Comparison of ENCODE assay signal across 8 cellular contexts in genomic region chr2:189440947-189441708, GRCh38. TPM values are rescaled to one million over a fixed set of nuclear protein-coding genes. Genes with fewer than 3 reads are reported as not detected.
DNase-seq lines count a peak whose midpoint lies in the region; ATAC-seq and TF ChIP-seq lines count a peak whose summit lies in the region.

Gene WDR75, plus strand, starts transcription at chr2:189441474. Its CDS starts 19 bp downstream, at chr2:189441493.

- DNase-seq in AG08395 (ENCODE audit: low spot score) (peak; percentile 96), NCI-H345 (lab: John Stamatoyannopoulos, UW) (peak; percentile 95), activated B cell treated with CpG ODN at 0.5 μM for 24 hours (peak; percentile 79), immature natural killer cell (peak; percentile 92 to 94 (median 93)), smooth muscle cell of the brain vasculature (ENCODE audit: low read depth, low spot score) (peak; percentile 89)
- peak; percentile 93 for DNase-seq in central memory CD4-positive, alpha-beta T cell

- no peaks in the 10 kb centered on the region for H3K9me3 Mint-ChIP-seq in activated B cell treated with CpG ODN at 0.5 μM for 24 hours
- no peaks in the 10 kb centered on the region for H3K9me3 Mint-ChIP-seq in immature natural killer cell

- TF ChIP-seq CTCF in activated B cell treated with CpG ODN at 0.5 μM for 24 hours (IDR thresholded peaks at IDR 0.05), result no peak

- peak; percentile 90 for TF ChIP-seq POLR2A in GM18951 (IDR thresholded peaks at IDR 0.05; ENCODE audit: extremely low read depth, insufficient read depth, insufficient read length)

- H3K4me1 Mint-ChIP-seq in activated B cell treated with CpG ODN at 0.5 μM for 24 hours, result peaks cover 26% of the 10 kb centered on the region
- peaks cover 17 to 21% of the 10 kb centered on the region in 2 donors for H3K4me1 Mint-ChIP-seq in immature natural killer cell

- H3K27ac Mint-ChIP-seq in activated B cell treated with CpG ODN at 0.5 μM for 24 hours (peak within 1 kb of the TSS; percentile 99), immature natural killer cell (peak within 1 kb of the TSS; percentile 98 to 100 (median 99))

- intact Hi-C loops in activated B cell treated with CpG ODN at 0.5 μM for 24 hours (cut with micrococcal nuclease), result loop anchor here (1.0 to 2.0 kb wide), 9 partner anchors 139 to 1580 kb away; partner anchors contain the start of genes ASNSD1, HIBCH, NAB1 and NEMP2

- H3K4me3 Mint-ChIP-seq in activated B cell treated with CpG ODN at 0.5 μM for 24 hours (peak within 1 kb of the TSS; percentile 98), immature natural killer cell (peak within 1 kb of the TSS; percentile 98 to 100 (median 100))

- peaks cover 11% of the 10 kb centered on the region for H3K36me3 Mint-ChIP-seq in activated B cell treated with CpG ODN at 0.5 μM for 24 hours (ENCODE audit: low read depth)
- no peaks in the 10 kb centered on the region for H3K36me3 Mint-ChIP-seq in immature natural killer cell

- in situ Hi-C loops in GM18951 (cut with MboI; ENCODE audit: low sequenced_read_pairs, unreplicated experiment), result no loop called here

- ATAC-seq in HG03196 (IDR thresholded peaks at IDR 0.05; ENCODE audit: unreplicated experiment) (peak; percentile 94), activated B cell treated with CpG ODN at 0.5 μM for 24 hours (ENCODE audit: low read depth) (peak; percentile 94)

- CTCF ChIA-PET in activated B cell treated with CpG ODN at 0.5 μM for 24 hours (lab: Charles Lee), result no interaction called here

- POLR2A ChIA-PET in activated B cell treated with CpG ODN at 0.5 μM for 24 hours (lab: Charles Lee), result interaction anchor here (0.6 to 2.6 kb wide), 6 partner anchors 10 to 1575 kb away, joined by 3 to 6 read pairs (median 4); partner anchors contain the start of gene OSGEPL1

- H3K27me3 Mint-ChIP-seq in activated B cell treated with CpG ODN at 0.5 μM for 24 hours (no peaks in the 10 kb centered on the region), immature natural killer cell (ENCODE audit: low read depth in 3 of 3) (peaks cover 1 to 10% (median 1%) of the 10 kb centered on the region in 3 donors)

RNA-seq across cellular contexts. Expression of gene WDR75, which starts in this region (rescaled TPM):
- 53.0 and 61.2 TPM in 2 replicates for total RNA-seq in activated B cell treated with CpG ODN at 0.5 μM for 24 hours
- polyA plus RNA-seq in immature natural killer cell, result 10 to 100 TPM in 1 of 3 donors, 1 to 10 TPM in 2; 2.2 to 12.5 (median 8.1) TPM

Comparison
In these comparisons a context has a peak if more than half of its experiments do, and no peak if none do; other contexts are left out.
1. Peak in every context shown above with its lines: DNase-seq and ATAC-seq.